Comparison of ENCODE assay signal across 8 cellular contexts in genomic region chrX:19566359-19567141, GRCh38. TPM values are rescaled to one million over a fixed set of nuclear protein-coding genes. Genes with fewer than 3 reads are reported as not detected.
A peak's percentile ranks its signal among the peaks of the same experiment; 100 is the strongest.
DNase-seq lines count a peak whose midpoint lies in the region; ATAC-seq and TF ChIP-seq lines count a peak whose summit lies in the region.

No MANE protein-coding gene starts in this region.

- no peak for TF ChIP-seq CTCF in fibroblast of the aortic adventitia (IDR thresholded peaks at IDR 0.05; ENCODE audit: insufficient read depth, low read length)

- H3K4me3 ChIP-seq in SK-N-MC (no peak overlapping the region), fibroblast of the aortic adventitia (ENCODE audit: low read depth, low read length) (no peak overlapping the region), aorta (ENCODE audit: low read length in 2 of 2) (no peak overlapping the region)

- DNase-seq in NCI-H1417 (lab: John Stamatoyannopoulos, UW) (peak in 2 of 3 experiments; percentile 20 to 27), NCI-H1417 treated with DMSO at 0.1 percent for 48 hours (lab: John Stamatoyannopoulos, UW) (no peak), SK-N-MC (ENCODE audit: low read depth, low spot score) (no peak), fibroblast of the aortic adventitia (ENCODE audit: low read depth) (peak; percentile 78), aorta (no peak), activated gamma-delta T cell (lab: John Stamatoyannopoulos, UW) (no peak)

- H3K9ac ChIP-seq in SK-N-MC (ENCODE audit: insufficient read length), result peak overlapping the region; percentile 45

- H3K36me3 ChIP-seq in SK-N-MC (ENCODE audit: insufficient read depth, low read length) (no peaks in the 10 kb centered on the region), aorta (ENCODE audit: control insufficient read depth in 1 of 2, insufficient read depth in 2 of 2, low read length in 1 of 2) (no peaks in the 10 kb centered on the region)

- H3K27me3 ChIP-seq in aorta (ENCODE audit: control insufficient read depth in 1 of 2, insufficient read depth in 2 of 2, low read length in 1 of 2), result no peaks in the 10 kb centered on the region

- intact Hi-C loops in aorta (cut with DNase I), result no loop called here

- ATAC-seq in HG02981 (IDR thresholded peaks at IDR 0.05; ENCODE audit: unreplicated experiment) (peak; percentile 77), aorta (ENCODE audit: low FRiP score) (peak; percentile 41), HG03457 (IDR thresholded peaks at IDR 0.05; ENCODE audit: unreplicated experiment) (no peak)

- no peaks in the 10 kb centered on the region for H3K4me1 ChIP-seq in aorta (ENCODE audit: control insufficient read depth in 1 of 2, insufficient read depth in 2 of 2, low read length in 2 of 2)

- H3K27ac ChIP-seq in SK-N-MC (peak overlapping the region; percentile 73; the same call in 1 of the 2 replicates), aorta (ENCODE audit: low read depth in 1 of 2, low read length in 2 of 2) (no peak overlapping the region)

- 71 to 77% methylated on average over 7 of the region's 7 CpGs for WGBS in aorta, 2 donors

- H3K9me3 ChIP-seq in SK-N-MC (ENCODE audit: low read depth, low read length), result no peaks in the 10 kb centered on the region
- H3K9me3 ChIP-seq in aorta (ENCODE audit: control insufficient read depth, low read length), result no peaks in the 10 kb centered on the region

RNA-seq across cellular contexts. Expression of gene MAP3K15, which starts 51.2 kb away (rescaled TPM):
- total RNA-seq in fibroblast of the aortic adventitia (ENCODE audit: low replicate concordance), result not detected in 2 replicates
- under 1 TPM in 1 of 2 donors, not detected in 1; 0.16 TPM for total RNA-seq in aorta
- under 1 TPM in 1 of 2 donors, not detected in 1; 0.33 TPM for polyA plus RNA-seq in aorta

Comparison
In these comparisons a context has a peak if more than half of its experiments do, and no peak if none do; other contexts are left out.
1. DNase-seq: peak in NCI-H1417 (2 of 3) and fibroblast of the aortic adventitia (single experiment); none in NCI-H1417 treated with DMSO at 0.1 percent for 48 hours (single experiment), SK-N-MC (single experiment), aorta (0 of 2) and activated gamma-delta T cell (single experiment).